Comparison of ENCODE assay signal across 21 cellular contexts in genomic region chr1:168823988-168824387, GRCh38.
"Had no signal": no experiment of that assay in that cellular context is flagged by ENCODE, and none has a peak within 500 bp of the region (broad histone marks: within the 10 kb centered on the region; RNA-seq: fewer than 3 reads in every experiment).

No MANE protein-coding gene starts in this region.

- H3K36me3 Mint-ChIP-seq: naive thymus-derived CD8-positive, alpha-beta T cell; stimulated activated naive B cell treated with anti-CD40 and anti-IgM and Interleukin-4, amounts not matched to agents 10 μg/mL and 1 μg/mL and 100 μg/mL, for 72 hours had no signal

- H3K27me3 Mint-ChIP-seq: naive thymus-derived CD8-positive, alpha-beta T cell had no signal

- H3K4me3 ChIP-seq: dorsolateral prefrontal cortex, esophagus muscularis mucosa, gastroesophageal sphincter, left lung, lower lobe of right lung, ovary, psoas muscle, right lobe of liver, thoracic aorta, tibial nerve, upper lobe of left lung had no signal

- H3K36me3 ChIP-seq: esophagus muscularis mucosa, gastroesophageal sphincter, left lung, lower lobe of right lung, ovary, right lobe of liver, thoracic aorta, tibial nerve, upper lobe of left lung had no signal

- ATAC-seq: foreskin keratinocyte; gastroesophageal sphincter; left lung; lower lobe of right lung; naive thymus-derived CD8-positive, alpha-beta T cell; psoas muscle; right lobe of liver had no signal

- H3K4me3 Mint-ChIP-seq: naive thymus-derived CD8-positive, alpha-beta T cell; stimulated activated naive B cell treated with anti-CD40 and anti-IgM and Interleukin-4, amounts not matched to agents 10 μg/mL and 1 μg/mL and 100 μg/mL, for 72 hours had no signal

- H3K4me1 ChIP-seq: foreskin keratinocyte, gastroesophageal sphincter, left lung, lower lobe of right lung, psoas muscle, right lobe of liver, tibial nerve, upper lobe of left lung had no signal

- H3K27ac Mint-ChIP-seq: naive thymus-derived CD8-positive, alpha-beta T cell; stimulated activated naive B cell treated with anti-CD40 and anti-IgM and Interleukin-4, amounts not matched to agents 10 μg/mL and 1 μg/mL and 100 μg/mL, for 72 hours had no signal

- H3K27ac ChIP-seq: dorsolateral prefrontal cortex, esophagus muscularis mucosa, foreskin keratinocyte, gastroesophageal sphincter, left lung, lower lobe of right lung, ovary, psoas muscle, right lobe of liver, thoracic aorta, tibial nerve, upper lobe of left lung had no signal

- H3K4me1 Mint-ChIP-seq: stimulated activated naive B cell treated with anti-CD40 and anti-IgM and Interleukin-4, amounts not matched to agents 10 μg/mL and 1 μg/mL and 100 μg/mL, for 72 hours had no signal

- DNase-seq: central memory CD4-positive, alpha-beta T cell; dorsolateral prefrontal cortex; effector memory CD4-positive, alpha-beta T cell; foreskin keratinocyte; kidney; left lung; lower lobe of right lung; naive thymus-derived CD8-positive, alpha-beta T cell; occipital lobe; ovary; posterior cingulate gyrus; psoas muscle; right lobe of liver; small intestine; stimulated activated CD4-positive, alpha-beta T cell treated with anti-CD3 and anti-CD28 coated beads, Interleukin-2, amount 100 ng/mL, for 48 hours; stimulated activated naive B cell treated with anti-CD40 and anti-IgM and Interleukin-4, amounts not matched to agents 10 μg/mL and 1 μg/mL and 100 μg/mL, for 72 hours; upper lobe of left lung had no signal

- H3K9me3 ChIP-seq: esophagus muscularis mucosa, gastroesophageal sphincter, left lung, lower lobe of right lung, ovary, psoas muscle, right lobe of liver, thoracic aorta, tibial nerve, upper lobe of left lung had no signal

- H3K27me3 ChIP-seq: dorsolateral prefrontal cortex, esophagus muscularis mucosa, foreskin keratinocyte, gastroesophageal sphincter, left lung, ovary, right lobe of liver, tibial nerve, upper lobe of left lung had no signal
